ENCODE assay signal across 10 cellular contexts in the genomic region with DNA sequence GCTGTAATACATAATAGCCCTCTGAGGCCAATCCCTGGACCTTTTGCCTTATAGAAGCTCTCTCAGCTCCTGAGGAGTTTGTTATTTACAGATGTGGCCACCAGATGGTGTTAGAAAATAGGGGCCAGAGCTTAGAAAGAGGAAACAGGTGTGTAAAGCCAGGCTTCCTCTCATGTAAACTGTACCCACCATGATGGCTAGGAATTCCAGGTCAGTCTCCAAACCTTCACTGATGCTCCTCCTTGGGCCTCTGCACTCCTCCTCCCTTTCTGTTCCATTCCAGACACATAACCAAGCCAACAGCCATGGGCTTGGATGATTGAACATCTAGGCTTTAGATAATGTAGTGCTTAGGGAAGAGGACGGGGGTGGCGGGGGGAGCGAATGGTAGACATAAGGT. TPM values are rescaled to one million over a fixed set of nuclear protein-coding genes. Genes with fewer than 3 reads are reported as not detected.
DNase-seq lines count a peak whose midpoint lies in the region; ATAC-seq and TF ChIP-seq lines count a peak whose summit lies in the region.
"Had no signal": no experiment of that assay in that cellular context is flagged by ENCODE, and none has a peak within 500 bp of the region (broad histone marks: within the 10 kb centered on the region; RNA-seq: fewer than 3 reads in every experiment).

No MANE protein-coding gene starts in this region.

- no peak overlapping the region for H3K4me2 ChIP-seq in parathyroid adenoma (ENCODE audit: low read length)

- no peaks in the 10 kb centered on the region for H3K27me3 ChIP-seq in parathyroid adenoma (ENCODE audit: control insufficient read depth, insufficient read depth, low read length)

- CTCF ChIA-PET in activated CD4-positive, alpha-beta T cell treated with anti-CD3 and anti-CD28 coated beads, Interleukin-2, amount 10 ng/mL, durations not matched to agents 7 days and 5 days (lab: Charles Lee): interaction anchor here (0.8 to 1.9 kb wide), 17 partner anchors 9 to 357 kb away, joined by 3 to 8 read pairs (median 4); no protein-coding TSS in a partner anchor

- peaks cover 36% of the 10 kb centered on the region for H3K36me3 Mint-ChIP-seq in activated CD4-positive, alpha-beta T cell treated with anti-CD3 and anti-CD28 coated beads, Interleukin-2, amount 10 ng/mL, durations not matched to agents 7 days and 5 days (ENCODE audit: low read depth)
- peaks cover 3% of the 10 kb centered on the region for H3K36me3 Mint-ChIP-seq in T-helper 17 cell (ENCODE audit: low read depth)

- peak; percentile 64 for ATAC-seq in HG02798 (IDR thresholded peaks at IDR 0.05; ENCODE audit: poor library complexity, unreplicated experiment)
- ATAC-seq in T-helper 17 cell: peak; percentile 66
- ATAC-seq in HG03045 (IDR thresholded peaks at IDR 0.05; ENCODE audit: unreplicated experiment): no peak
- ATAC-seq: CD8-positive, alpha-beta T cell had no signal

- no peaks in the 10 kb centered on the region for H3K9me3 Mint-ChIP-seq in activated CD4-positive, alpha-beta T cell treated with anti-CD3 and anti-CD28 coated beads, Interleukin-2, amount 10 ng/mL, durations not matched to agents 7 days and 5 days
- H3K9me3 Mint-ChIP-seq: CD8-positive, alpha-beta T cell; central memory CD8-positive, alpha-beta T cell had no signal

- no peaks in the 10 kb centered on the region for H3K27me3 Mint-ChIP-seq in activated CD4-positive, alpha-beta T cell treated with anti-CD3 and anti-CD28 coated beads, Interleukin-2, amount 10 ng/mL, durations not matched to agents 7 days and 5 days
- no peaks in the 10 kb centered on the region for H3K27me3 Mint-ChIP-seq in T-helper 17 cell
- H3K27me3 Mint-ChIP-seq: central memory CD8-positive, alpha-beta T cell had no signal

- peak; percentile 48 for TF ChIP-seq CTCF in foreskin fibroblast (IDR thresholded peaks at IDR 0.05; ENCODE audit: low read depth, low read length)
- peak; percentile 62 for TF ChIP-seq CTCF in parathyroid adenoma (IDR thresholded peaks at IDR 0.05)

- H3K27ac Mint-ChIP-seq in activated CD4-positive, alpha-beta T cell treated with anti-CD3 and anti-CD28 coated beads, Interleukin-2, amount 10 ng/mL, durations not matched to agents 7 days and 5 days: no peak overlapping the region
- no peak overlapping the region for H3K27ac Mint-ChIP-seq in T-helper 17 cell
- H3K27ac Mint-ChIP-seq: CD8-positive, alpha-beta T cell had no signal

- POLR2A ChIA-PET in activated CD4-positive, alpha-beta T cell treated with anti-CD3 and anti-CD28 coated beads, Interleukin-2, amount 10 ng/mL, durations not matched to agents 7 days and 5 days (lab: Charles Lee): no interaction called here

- H3K4me3 ChIP-seq in foreskin fibroblast (ENCODE audit: low read depth in 1 of 2, low read length in 2 of 2): no peak overlapping the region
- H3K4me3 ChIP-seq in parathyroid adenoma (ENCODE audit: low read depth, low read length): no peak overlapping the region

- H3K27ac ChIP-seq in parathyroid adenoma: no peak overlapping the region

- H3K79me2 ChIP-seq in parathyroid adenoma: no peaks in the 10 kb centered on the region

- no peaks in the 10 kb centered on the region for H3K9me3 ChIP-seq in T-helper 17 cell (ENCODE audit: control insufficient read depth, low read length, poor library complexity, severe bottlenecking)
- H3K9me3 ChIP-seq in parathyroid adenoma (ENCODE audit: control insufficient read depth, low read length): no peaks in the 10 kb centered on the region

- H3K4me1 Mint-ChIP-seq in activated CD4-positive, alpha-beta T cell treated with anti-CD3 and anti-CD28 coated beads, Interleukin-2, amount 10 ng/mL, durations not matched to agents 7 days and 5 days: peaks cover 57% of the 10 kb centered on the region
- H3K4me1 Mint-ChIP-seq in T-helper 17 cell: peaks cover 20% of the 10 kb centered on the region
- H3K4me1 Mint-ChIP-seq: central memory CD8-positive, alpha-beta T cell had no signal

- no peaks in the 10 kb centered on the region for H3K36me3 ChIP-seq in parathyroid adenoma (ENCODE audit: control insufficient read depth, insufficient read depth, low read length)

- no peak overlapping the region for H2AFZ ChIP-seq in parathyroid adenoma

- H3K4me3 Mint-ChIP-seq in activated CD4-positive, alpha-beta T cell treated with anti-CD3 and anti-CD28 coated beads, Interleukin-2, amount 10 ng/mL, durations not matched to agents 7 days and 5 days: no peak overlapping the region
- no peak overlapping the region for H3K4me3 Mint-ChIP-seq in T-helper 17 cell
- H3K4me3 Mint-ChIP-seq: CD8-positive, alpha-beta T cell; central memory CD8-positive, alpha-beta T cell had no signal

- no peaks in the 10 kb centered on the region for H3K4me1 ChIP-seq in parathyroid adenoma

- no peak overlapping the region for H3K9ac ChIP-seq in parathyroid adenoma

- DNase-seq in activated CD4-positive, alpha-beta T cell treated with anti-CD3 and anti-CD28 coated beads, Interleukin-2, amount 10 ng/mL, durations not matched to agents 7 days and 5 days: peak; percentile 49
- DNase-seq in activated CD4-positive, alpha-beta T cell treated with anti-CD3 and anti-CD28 coated beads for 48 hours: no peak
- DNase-seq in NCI-H187 treated with DMSO at 0.1 percent for 48 hours (lab: John Stamatoyannopoulos, UW): peak; percentile 27
- no peak for DNase-seq in T-helper 17 cell
- peak in 1 of 2 donors; percentile 65 for DNase-seq in foreskin fibroblast

RNA-seq across cellular contexts. Expression of a gene that starts 39.7 kb away (rescaled TPM):
- 10 to 100 TPM; 13.0 to 13.2 TPM for total RNA-seq in activated CD4-positive, alpha-beta T cell treated with anti-CD3 and anti-CD28 coated beads, Interleukin-2, amount 10 ng/mL, durations not matched to agents 7 days and 5 days
- 10 to 100 TPM; 10.5 to 13.4 TPM for total RNA-seq in T-helper 17 cell

RNA-seq across cellular contexts. Expression of a gene that starts 40.0 kb away (rescaled TPM):
- 1 to 10 TPM; 8.9 TPM for total RNA-seq in activated CD4-positive, alpha-beta T cell treated with anti-CD3 and anti-CD28 coated beads, Interleukin-2, amount 10 ng/mL, durations not matched to agents 7 days and 5 days
- total RNA-seq in T-helper 17 cell: 1 to 10 TPM; 2.4 to 4.0 TPM

Comparison
In these comparisons a context has a peak if more than half of its experiments do, and no peak if none do; other contexts are left out.
1. DNase-seq: peak in activated CD4-positive, alpha-beta T cell treated with anti-CD3 and anti-CD28 coated beads, Interleukin-2, amount 10 ng/mL, durations not matched to agents 7 days and 5 days (single experiment) and NCI-H187 treated with DMSO at 0.1 percent for 48 hours (single experiment); none in activated CD4-positive, alpha-beta T cell treated with anti-CD3 and anti-CD28 coated beads for 48 hours (single experiment) and T-helper 17 cell (0 of 3).